In genomic region chr5:143985832-143986485, GRCh38 we compare ENCODE assay signal across 14 cellular contexts.
DNase-seq lines count a peak whose midpoint lies in the region; ATAC-seq and TF ChIP-seq lines count a peak whose summit lies in the region.
"Had no signal": no experiment of that assay in that cellular context is flagged by ENCODE, and none has a peak within 500 bp of the region (broad histone marks: within the 10 kb centered on the region; RNA-seq: fewer than 3 reads in every experiment).

No MANE protein-coding gene starts in this region.

- ATAC-seq in GM21529 (IDR thresholded peaks at IDR 0.05; ENCODE audit: unreplicated experiment) (no peak), GM21360 (IDR thresholded peaks at IDR 0.05; ENCODE audit: unreplicated experiment) (no peak), GM21515 (IDR thresholded peaks at IDR 0.05; ENCODE audit: unreplicated experiment) (no peak)

- no peak overlapping the region for H3K4me3 ChIP-seq in fibroblast of mammary gland (ENCODE audit: control insufficient read depth, low read depth, low read length)
- H3K4me3 ChIP-seq: pancreas, thyroid gland had no signal

- DNase-seq in GM04503 (ENCODE audit: low read depth) (peak; percentile 88), RKO (ENCODE audit: low spot score) (peak; percentile 34), fibroblast of mammary gland (ENCODE audit: low read depth) (peak; percentile 84), renal cortical epithelial cell (ENCODE audit: low read depth) (peak; percentile 39), NCI-H146 (lab: John Stamatoyannopoulos, UW) (no peak)
- DNase-seq: activated naive CD4-positive, alpha-beta T cell treated with anti-CD3 and anti-CD28 coated beads for 36 hours; DMS153; H7; immature natural killer cell; pancreas; thyroid gland had no signal

- TF ChIP-seq CTCF in fibroblast of mammary gland (conservative IDR thresholded peaks at IDR 0.05; ENCODE audit: control insufficient read depth, insufficient read depth, low read depth, low read length) = no peak
